ENCODE assay signal across 17 cellular contexts in the genomic region with DNA sequence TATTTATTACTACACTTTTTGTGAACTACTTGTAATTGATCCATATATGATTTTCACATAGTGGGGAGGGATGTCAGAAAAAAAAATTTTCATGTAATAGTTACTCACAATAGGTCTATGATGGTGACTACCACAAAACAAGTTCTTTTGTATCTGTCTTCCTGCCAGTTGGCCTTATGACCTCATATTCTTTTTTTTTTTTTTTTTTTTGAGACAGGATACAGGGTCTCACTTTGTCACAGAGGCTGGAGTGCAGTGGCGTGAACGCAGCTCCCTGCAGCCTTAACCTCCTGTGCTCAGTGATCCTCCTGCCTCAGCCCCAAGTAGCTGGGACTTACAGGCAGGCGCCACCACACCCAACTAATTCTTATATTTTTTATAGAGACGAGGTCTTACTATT. TPM values are rescaled to one million over a fixed set of nuclear protein-coding genes. Genes with fewer than 3 reads are reported as not detected.
A peak's percentile ranks its signal among the peaks of the same experiment; 100 is the strongest.
DNase-seq lines count a peak whose midpoint lies in the region; ATAC-seq, FAIRE-seq and TF ChIP-seq lines count a peak whose summit lies in the region.
"Had no signal": no experiment of that assay in that cellular context is flagged by ENCODE, and none has a peak within 500 bp of the region (broad histone marks: within the 10 kb centered on the region; RNA-seq: fewer than 3 reads in every experiment).

No MANE protein-coding gene starts in this region.

- peaks cover 91% of the 10 kb centered on the region for H3K79me2 ChIP-seq in endothelial cell of umbilical vein (ENCODE audit: control insufficient read depth, insufficient read depth, low read length)

- ATAC-seq in activated naive CD8-positive, alpha-beta T cell treated with anti-CD3 and anti-CD28 coated beads, Interleukin-2, amount 10 ng/mL, durations not matched to agents 7 days and 5 days (ENCODE audit: low read depth): peak; percentile 63
- ATAC-seq in activated CD8-positive, alpha-beta T cell treated with anti-CD3 and anti-CD28 coated beads for 36 hours: peak; percentile 51
- ATAC-seq in sciatic nerve (no peak), GM18868 (IDR thresholded peaks at IDR 0.05; ENCODE audit: unreplicated experiment) (no peak)
- ATAC-seq: PC-3 had no signal

- H3K9me3 Mint-ChIP-seq in activated naive CD8-positive, alpha-beta T cell treated with anti-CD3 and anti-CD28 coated beads, Interleukin-2, amount 10 ng/mL, durations not matched to agents 7 days and 5 days: no peaks in the 10 kb centered on the region
- H3K9me3 Mint-ChIP-seq in activated naive CD8-positive, alpha-beta T cell treated with anti-CD3 and anti-CD28 coated beads for 36 hours: no peaks in the 10 kb centered on the region
- H3K9me3 Mint-ChIP-seq in activated CD8-positive, alpha-beta T cell treated with anti-CD3 and anti-CD28 coated beads for 36 hours: no peaks in the 10 kb centered on the region
- H3K9me3 Mint-ChIP-seq: H9 had no signal

- H3K27ac ChIP-seq in endothelial cell of umbilical vein (ENCODE audit: insufficient read depth, low read depth, low read length): peak overlapping the region; percentile 39
- H3K27ac ChIP-seq: C4-2B had no signal

- H3K27me3 Mint-ChIP-seq in activated naive CD8-positive, alpha-beta T cell treated with anti-CD3 and anti-CD28 coated beads, Interleukin-2, amount 10 ng/mL, durations not matched to agents 7 days and 5 days: no peaks in the 10 kb centered on the region
- no peaks in the 10 kb centered on the region for H3K27me3 Mint-ChIP-seq in activated naive CD8-positive, alpha-beta T cell treated with anti-CD3 and anti-CD28 coated beads for 36 hours
- H3K27me3 Mint-ChIP-seq in activated CD8-positive, alpha-beta T cell treated with anti-CD3 and anti-CD28 coated beads for 36 hours: no peaks in the 10 kb centered on the region

- peaks cover 23% of the 10 kb centered on the region for H3K36me3 Mint-ChIP-seq in activated naive CD8-positive, alpha-beta T cell treated with anti-CD3 and anti-CD28 coated beads, Interleukin-2, amount 10 ng/mL, durations not matched to agents 7 days and 5 days
- H3K36me3 Mint-ChIP-seq in activated naive CD8-positive, alpha-beta T cell treated with anti-CD3 and anti-CD28 coated beads for 36 hours: peaks cover 13% of the 10 kb centered on the region
- H3K36me3 Mint-ChIP-seq in activated CD8-positive, alpha-beta T cell treated with anti-CD3 and anti-CD28 coated beads for 36 hours (ENCODE audit: low read depth): peaks cover 21% of the 10 kb centered on the region

- TF ChIP-seq CTCF in activated CD8-positive, alpha-beta T cell treated with anti-CD3 and anti-CD28 coated beads for 36 hours (IDR thresholded peaks at IDR 0.05): no peak
- no peak for TF ChIP-seq CTCF in endothelial cell of umbilical vein (IDR thresholded peaks at IDR 0.05; ENCODE audit: extremely low read depth in 1 of 2, insufficient read depth in 1 of 2, low read depth in 1 of 2, low read length in 2 of 2)

- no TSS peak for BruUV-seq in endothelial cell of umbilical vein (replicated peaks; lab: Mats Ljungman, UMichigan)

- intact Hi-C loops in activated CD8-positive, alpha-beta T cell treated with anti-CD3 and anti-CD28 coated beads for 36 hours (cut with micrococcal nuclease): no loop called here
- intact Hi-C loops in endothelial cell of umbilical vein (cut with micrococcal nuclease): no loop called here
- intact Hi-C loops in sciatic nerve (cut with DNase I): no loop called here

- H3K27ac Mint-ChIP-seq in activated naive CD8-positive, alpha-beta T cell treated with anti-CD3 and anti-CD28 coated beads, Interleukin-2, amount 10 ng/mL, durations not matched to agents 7 days and 5 days: no peak overlapping the region
- H3K27ac Mint-ChIP-seq in activated naive CD8-positive, alpha-beta T cell treated with anti-CD3 and anti-CD28 coated beads for 36 hours: no peak overlapping the region
- H3K27ac Mint-ChIP-seq in activated CD8-positive, alpha-beta T cell treated with anti-CD3 and anti-CD28 coated beads for 36 hours: no peak overlapping the region
- H3K27ac Mint-ChIP-seq: H9 had no signal

- no peak overlapping the region for H2AFZ ChIP-seq in endothelial cell of umbilical vein (ENCODE audit: low read depth, low read length)

- no peaks in the 10 kb centered on the region for H3K9me3 ChIP-seq in endothelial cell of umbilical vein (replicated peaks; ENCODE audit: control insufficient read depth, insufficient read depth, low read length)

- TF ChIP-seq POLR2A in endothelial cell of umbilical vein (IDR thresholded peaks at IDR 0.05; ENCODE audit: low read depth, low read length): no peak

- no peaks in the 10 kb centered on the region for H3K27me3 ChIP-seq in endothelial cell of umbilical vein (ENCODE audit: control insufficient read depth in 2 of 2, insufficient read depth in 2 of 2, low read length in 2 of 2)

- no peak overlapping the region for H3K4me2 ChIP-seq in endothelial cell of umbilical vein (ENCODE audit: insufficient read depth, low read length)

- peaks cover 3 to 6% of the 10 kb centered on the region in 2 experiments for H3K36me3 ChIP-seq in endothelial cell of umbilical vein (ENCODE audit: control insufficient read depth in 2 of 2, extremely low read depth in 1 of 2, insufficient read depth in 2 of 2, low read length in 2 of 2)

- peaks cover 14% of the 10 kb centered on the region for H3K4me1 Mint-ChIP-seq in activated naive CD8-positive, alpha-beta T cell treated with anti-CD3 and anti-CD28 coated beads, Interleukin-2, amount 10 ng/mL, durations not matched to agents 7 days and 5 days
- H3K4me1 Mint-ChIP-seq in activated naive CD8-positive, alpha-beta T cell treated with anti-CD3 and anti-CD28 coated beads for 36 hours: peaks cover 14% of the 10 kb centered on the region
- H3K4me1 Mint-ChIP-seq in activated CD8-positive, alpha-beta T cell treated with anti-CD3 and anti-CD28 coated beads for 36 hours (ENCODE audit: low read depth): peaks cover 25% of the 10 kb centered on the region
- H3K4me1 Mint-ChIP-seq: H9 had no signal

- no peaks in the 10 kb centered on the region for H3K9me1 ChIP-seq in endothelial cell of umbilical vein (replicated peaks; ENCODE audit: control insufficient read depth, extremely low read depth, insufficient read depth, low read length)

- H3K4me1 ChIP-seq in endothelial cell of umbilical vein (ENCODE audit: control insufficient read depth, extremely low read depth, insufficient read depth, low read length): peaks cover 4% of the 10 kb centered on the region

- peak; percentile 81 for FAIRE-seq in endothelial cell of umbilical vein (lab: Jason Lieb, UNC)
- FAIRE-seq: G401.6 had no signal

- no peak overlapping the region for H3K4me3 ChIP-seq in endothelial cell of umbilical vein (replicated peaks in 1 of 3; ENCODE audit: insufficient read depth in 1 of 3, low read depth in 1 of 3, low read length in 3 of 3)

- no peaks in the 10 kb centered on the region for H4K20me1 ChIP-seq in endothelial cell of umbilical vein (replicated peaks; ENCODE audit: control insufficient read depth, extremely low read depth, insufficient read depth, low read length)

- H3K4me3 Mint-ChIP-seq in activated naive CD8-positive, alpha-beta T cell treated with anti-CD3 and anti-CD28 coated beads, Interleukin-2, amount 10 ng/mL, durations not matched to agents 7 days and 5 days: no peak overlapping the region
- no peak overlapping the region for H3K4me3 Mint-ChIP-seq in activated naive CD8-positive, alpha-beta T cell treated with anti-CD3 and anti-CD28 coated beads for 36 hours
- no peak overlapping the region for H3K4me3 Mint-ChIP-seq in activated CD8-positive, alpha-beta T cell treated with anti-CD3 and anti-CD28 coated beads for 36 hours
- H3K4me3 Mint-ChIP-seq: H9 had no signal

- dilution Hi-C loops in endothelial cell of umbilical vein (cut with MboI; ENCODE audit: extremely low pct_ligation_motif_present, low sequenced_read_pairs): no loop called here

- H3K9ac ChIP-seq in endothelial cell of umbilical vein (replicated peaks; ENCODE audit: extremely low read depth, insufficient read depth, low read length): no peak overlapping the region

- POLR2A ChIA-PET in activated naive CD8-positive, alpha-beta T cell treated with anti-CD3 and anti-CD28 coated beads, Interleukin-2, amount 10 ng/mL, durations not matched to agents 7 days and 5 days (lab: Charles Lee): no interaction called here
- POLR2A ChIA-PET in activated CD8-positive, alpha-beta T cell treated with anti-CD3 and anti-CD28 coated beads for 36 hours (lab: Charles Lee): no interaction called here
- POLR2A ChIA-PET in endothelial cell of umbilical vein (lab: Charles Lee): no interaction called here

- CTCF ChIA-PET in activated CD8-positive, alpha-beta T cell treated with anti-CD3 and anti-CD28 coated beads for 36 hours (lab: Charles Lee): interaction anchor here (1.1 to 2.7 kb wide), 2 partner anchors 24 to 72 kb away, joined by 3 to 10 read pairs; no protein-coding TSS in a partner anchor
- CTCF ChIA-PET in endothelial cell of umbilical vein (lab: Charles Lee): interaction anchor here (0.7 to 2.1 kb wide), 4 partner anchors 17 to 265 kb away, joined by 3 to 4 read pairs (median 3); a partner anchor contains a TSS

- no peak for DNase-seq in activated naive CD8-positive, alpha-beta T cell treated with anti-CD3 and anti-CD28 coated beads, Interleukin-2, amount 10 ng/mL, durations not matched to agents 7 days and 5 days
- DNase-seq in activated naive CD8-positive, alpha-beta T cell treated with anti-CD3 and anti-CD28 coated beads for 36 hours: no peak
- DNase-seq in activated CD8-positive, alpha-beta T cell treated with anti-CD3 and anti-CD28 coated beads for 36 hours: no peak
- DNase-seq in endothelial cell of umbilical vein (ENCODE audit: low read depth, low spot score) (peak; percentile 56), sciatic nerve (ENCODE audit: low spot score) (peak; percentile 30), NCI-H1694 (lab: John Stamatoyannopoulos, UW) (no peak)
- DNase-seq: DMS79 treated with DMSO at 0.1 percent for 48 hours, H9, NCI-H1436, NCI-H2029, NCI-H526, PC-3, RPMI8226, SHP77 treated with DMSO at 0.1 percent for 48 hours had no signal

RNA-seq across cellular contexts. Expression of a gene that starts 10.9 kb away (rescaled TPM):
- total RNA-seq in activated naive CD8-positive, alpha-beta T cell treated with anti-CD3 and anti-CD28 coated beads, Interleukin-2, amount 10 ng/mL, durations not matched to agents 7 days and 5 days: 10 to 100 TPM; 20.5 to 20.6 TPM
- total RNA-seq in activated naive CD8-positive, alpha-beta T cell treated with anti-CD3 and anti-CD28 coated beads for 36 hours: 10 to 100 TPM; 22.6 to 24.2 TPM
- total RNA-seq in activated CD8-positive, alpha-beta T cell treated with anti-CD3 and anti-CD28 coated beads for 36 hours: 10 to 100 TPM; 29.3 to 30.5 TPM
- total RNA-seq in endothelial cell of umbilical vein (28.6 and 30.0 TPM in 2 replicates), sciatic nerve (26.3 TPM)
- 19.8 and 20.4 TPM in 2 replicates for polyA plus RNA-seq in endothelial cell of umbilical vein
- 16.1 and 16.5 TPM in 2 replicates for polyA plus RNA-seq in endothelial cell of umbilical vein (2011; cell fraction: cytosol; rRNA removed)
- 25.0 and 25.5 TPM in 2 replicates for polyA plus RNA-seq in endothelial cell of umbilical vein (2011; cell fraction: nucleus; rRNA removed)
- 15.2 and 16.8 TPM in 2 replicates for polyA plus RNA-seq in endothelial cell of umbilical vein (2012)
- 48.5 and 52.0 TPM in 2 replicates for polyA minus RNA-seq in endothelial cell of umbilical vein
- polyA minus RNA-seq in endothelial cell of umbilical vein (2011; cell fraction: cytosol; rRNA and poly(A)+ RNA removed): 13.7 TPM
- 43.1 and 55.0 TPM in 2 replicates for polyA minus RNA-seq in endothelial cell of umbilical vein (2011; cell fraction: nucleus; rRNA and poly(A)+ RNA removed)

RNA-seq across cellular contexts. Expression of a gene that starts 26.8 kb away (rescaled TPM):
- 10 to 100 TPM; 42.8 to 48.2 TPM for total RNA-seq in activated naive CD8-positive, alpha-beta T cell treated with anti-CD3 and anti-CD28 coated beads, Interleukin-2, amount 10 ng/mL, durations not matched to agents 7 days and 5 days
- 10 to 100 TPM; 50.0 to 54.2 TPM for total RNA-seq in activated naive CD8-positive, alpha-beta T cell treated with anti-CD3 and anti-CD28 coated beads for 36 hours
- total RNA-seq in activated CD8-positive, alpha-beta T cell treated with anti-CD3 and anti-CD28 coated beads for 36 hours: 10 to 100 TPM; 49.7 to 55.4 TPM
- total RNA-seq in endothelial cell of umbilical vein (56.2 and 62.5 TPM in 2 replicates), sciatic nerve (60.0 TPM)
- 13.1 and 18.6 TPM in 2 replicates for polyA plus RNA-seq in endothelial cell of umbilical vein
- 29.8 and 33.5 TPM in 2 replicates for polyA plus RNA-seq in endothelial cell of umbilical vein (2011; cell fraction: cytosol; rRNA removed)
- polyA plus RNA-seq in endothelial cell of umbilical vein (2011; cell fraction: nucleus; rRNA removed): 17.7 and 23.7 TPM in 2 replicates
- polyA plus RNA-seq in endothelial cell of umbilical vein (2012): 36.8 and 55.9 TPM in 2 replicates
- polyA minus RNA-seq in endothelial cell of umbilical vein: 31.6 and 34.7 TPM in 2 replicates
- 27.8 TPM for polyA minus RNA-seq in endothelial cell of umbilical vein (2011; cell fraction: cytosol; rRNA and poly(A)+ RNA removed)
- 13.1 and 14.6 TPM in 2 replicates for polyA minus RNA-seq in endothelial cell of umbilical vein (2011; cell fraction: nucleus; rRNA and poly(A)+ RNA removed)

Comparison
In these comparisons a context has a peak if more than half of its experiments do, and no peak if none do; other contexts are left out.
1. ATAC-seq: peak in activated naive CD8-positive, alpha-beta T cell treated with anti-CD3 and anti-CD28 coated beads, Interleukin-2, amount 10 ng/mL, durations not matched to agents 7 days and 5 days (single experiment) and activated CD8-positive, alpha-beta T cell treated with anti-CD3 and anti-CD28 coated beads for 36 hours (single experiment); none in sciatic nerve (single experiment) and GM18868 (single experiment).
2. DNase-seq: peak in endothelial cell of umbilical vein (single experiment) and sciatic nerve (single experiment); none in activated naive CD8-positive, alpha-beta T cell treated with anti-CD3 and anti-CD28 coated beads, Interleukin-2, amount 10 ng/mL, durations not matched to agents 7 days and 5 days (single experiment), activated naive CD8-positive, alpha-beta T cell treated with anti-CD3 and anti-CD28 coated beads for 36 hours (single experiment), activated CD8-positive, alpha-beta T cell treated with anti-CD3 and anti-CD28 coated beads for 36 hours (single experiment) and NCI-H1694 (single experiment).